ENCODE assay signal across 19 cellular contexts in the genomic region with DNA sequence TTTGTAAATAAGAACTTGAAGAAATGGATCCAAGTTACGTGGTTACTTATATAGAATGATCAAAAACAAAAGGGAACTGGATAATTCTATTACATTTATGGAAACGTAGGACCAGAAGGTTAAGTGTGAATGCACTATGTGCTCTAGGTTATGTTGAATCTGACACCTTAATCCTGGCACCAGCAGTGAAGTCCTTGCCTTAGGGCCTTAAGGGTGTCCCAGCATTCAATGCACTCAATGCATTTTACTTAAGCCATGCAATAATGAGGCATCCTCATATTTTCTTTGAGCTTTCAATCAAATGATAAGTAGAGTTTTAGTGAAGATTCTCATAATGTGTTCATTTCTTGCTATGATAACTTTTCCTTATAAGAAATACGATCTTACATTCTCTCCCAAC.
DNase-seq lines count a peak whose midpoint lies in the region; ATAC-seq, FAIRE-seq and TF ChIP-seq lines count a peak whose summit lies in the region.
"Had no signal": no experiment of that assay in that cellular context is flagged by ENCODE, and none has a peak within 500 bp of the region (broad histone marks: within the 10 kb centered on the region; RNA-seq: fewer than 3 reads in every experiment).

No MANE protein-coding gene starts in this region.

- no peaks in the 10 kb centered on the region for H3K9me3 Mint-ChIP-seq in CD4-positive, alpha-beta memory T cell
- H3K9me3 Mint-ChIP-seq: CD8-positive, alpha-beta T cell had no signal

- H3K9me2 ChIP-seq in DOHH2 (replicated peaks; ENCODE audit: control insufficient read depth, low read length), result no peaks in the 10 kb centered on the region

- no peaks in the 10 kb centered on the region for H3K4me1 Mint-ChIP-seq in CD4-positive, alpha-beta memory T cell

- H3K9me3 ChIP-seq in DOHH2 (ENCODE audit: control insufficient read depth, insufficient read depth, low read length), result no peaks in the 10 kb centered on the region
- H3K9me3 ChIP-seq in OCI-LY3 (ENCODE audit: insufficient read depth, low read length), result no peaks in the 10 kb centered on the region
- no peaks in the 10 kb centered on the region for H3K9me3 ChIP-seq in CD4-positive, alpha-beta memory T cell (ENCODE audit: control insufficient read depth in 1 of 2, low read length in 2 of 2)
- H3K9me3 ChIP-seq: HAP-1 had no signal

- no peak overlapping the region for H3K27ac Mint-ChIP-seq in CD4-positive, alpha-beta memory T cell
- H3K27ac Mint-ChIP-seq: CD8-positive, alpha-beta T cell had no signal

- POLR2A ChIA-PET in CD4-positive, alpha-beta memory T cell (lab: Charles Lee; ENCODE audit: partially characterized antibody), result no interaction called here

- H3K4me2 ChIP-seq in DOHH2 (ENCODE audit: low read length), result peak overlapping the region; percentile 21; the same call in 1 of the 2 replicates
- peak overlapping the region; percentile 16; the same call in 1 of the 2 replicates for H3K4me2 ChIP-seq in OCI-LY3 (ENCODE audit: low read length)

- H3K4me3 Mint-ChIP-seq in CD4-positive, alpha-beta memory T cell, result no peak overlapping the region
- H3K4me3 Mint-ChIP-seq: CD8-positive, alpha-beta T cell had no signal

- no peaks in the 10 kb centered on the region for H4K20me1 ChIP-seq in DOHH2 (ENCODE audit: control insufficient read depth, insufficient read depth, low read depth, low read length)
- H4K20me1 ChIP-seq in OCI-LY3 (ENCODE audit: insufficient read depth, low read length), result no peaks in the 10 kb centered on the region

- no peak overlapping the region for H3K4me3 ChIP-seq in DOHH2 (ENCODE audit: low read length)
- H3K4me3 ChIP-seq in OCI-LY3 (ENCODE audit: low read length), result no peak overlapping the region
- H3K4me3 ChIP-seq in CD4-positive, alpha-beta memory T cell (ENCODE audit: low read length in 2 of 2), result no peak overlapping the region
- H3K4me3 ChIP-seq: GM12878, HAP-1, K562 had no signal

- H3K4me1 ChIP-seq in DOHH2 (ENCODE audit: control insufficient read depth, low read length), result peaks cover 23% of the 10 kb centered on the region
- peaks cover 72% of the 10 kb centered on the region for H3K4me1 ChIP-seq in OCI-LY3 (ENCODE audit: low read length)
- no peaks in the 10 kb centered on the region for H3K4me1 ChIP-seq in CD4-positive, alpha-beta memory T cell (ENCODE audit: insufficient read depth, low read length)
- H3K4me1 ChIP-seq: HAP-1 had no signal

- TF ChIP-seq POLR2A in H54 (IDR thresholded peaks at IDR 0.05; ENCODE audit: low read depth, low read length), result no peak

- DNase-seq in H54 (ENCODE audit: insufficient read length, low spot score), result no peak
- no peak for DNase-seq in CD4-positive, alpha-beta memory T cell
- DNase-seq in NCI-H2107 (lab: John Stamatoyannopoulos, UW), result no peak
- DNase-seq: ACHN; AML-193; Calu3; CD8-positive, alpha-beta T cell; DMS79 treated with DMSO at 0.1 percent for 48 hours; EL had no signal

- H3K9ac ChIP-seq in OCI-LY3 (ENCODE audit: low read length), result 0 out of 2 replicates have a peak overlapping the region, but pooled peaks have one; percentile 3

- H3F3A ChIP-seq in DOHH2 (ENCODE audit: control insufficient read depth, insufficient read depth), result no peaks in the 10 kb centered on the region

- H3K27me3 ChIP-seq in DOHH2 (ENCODE audit: control insufficient read depth, low read length) (no peaks in the 10 kb centered on the region), OCI-LY3 (ENCODE audit: low read depth, low read length) (no peaks in the 10 kb centered on the region)
- no peaks in the 10 kb centered on the region for H3K27me3 ChIP-seq in CD4-positive, alpha-beta memory T cell (ENCODE audit: insufficient read depth, low read length)

- no peaks in the 10 kb centered on the region for H3K27me3 Mint-ChIP-seq in CD4-positive, alpha-beta memory T cell

- no peak overlapping the region for H3K27ac ChIP-seq in DOHH2 (ENCODE audit: low read depth, low read length)
- H3K27ac ChIP-seq in OCI-LY3 (ENCODE audit: low read length), result peak overlapping the region; percentile 47
- no peak overlapping the region for H3K27ac ChIP-seq in CD4-positive, alpha-beta memory T cell (ENCODE audit: low read depth, low read length)
- H3K27ac ChIP-seq: C4-2B had no signal

- no peaks in the 10 kb centered on the region for H3K36me3 ChIP-seq in DOHH2 (ENCODE audit: control insufficient read depth, low read length)
- H3K36me3 ChIP-seq in OCI-LY3 (replicated peaks; ENCODE audit: low read depth, low read length), result no peaks in the 10 kb centered on the region
- no peaks in the 10 kb centered on the region for H3K36me3 ChIP-seq in CD4-positive, alpha-beta memory T cell (ENCODE audit: insufficient read depth, low read length)
- H3K36me3 ChIP-seq: HAP-1 had no signal

- intact Hi-C loops in CD4-positive, alpha-beta memory T cell (cut with micrococcal nuclease), result no loop called here

- no peak for TF ChIP-seq CTCF in DOHH2 (IDR thresholded peaks at IDR 0.05; ENCODE audit: low read depth, low read length, poor library complexity, severe bottlenecking)
- no peak for TF ChIP-seq CTCF in OCI-LY3 (IDR thresholded peaks at IDR 0.05; ENCODE audit: low read depth, low read length)

- no peaks in the 10 kb centered on the region for H3K36me3 Mint-ChIP-seq in CD4-positive, alpha-beta memory T cell
- H3K36me3 Mint-ChIP-seq: CD8-positive, alpha-beta T cell had no signal

- ATAC-seq in HG02870 (IDR thresholded peaks at IDR 0.05; ENCODE audit: unreplicated experiment), result no peak
- ATAC-seq: CD8-positive, alpha-beta T cell; GM12878; K562 had no signal

- no peak overlapping the region for H2AFZ ChIP-seq in OCI-LY3 (ENCODE audit: low read depth, low read length)

- CTCF ChIA-PET in CD4-positive, alpha-beta memory T cell (lab: Charles Lee; ENCODE audit: partially characterized antibody), result interaction anchor here (1.6 kb wide), 1 partner anchor 242 kb away, joined by 7 read pairs; no protein-coding TSS in a partner anchor

- H3K79me2 ChIP-seq in DOHH2 (ENCODE audit: control insufficient read depth, low read length) (no peaks in the 10 kb centered on the region), OCI-LY3 (ENCODE audit: low read length) (no peaks in the 10 kb centered on the region)

- peak; percentile 20 for FAIRE-seq in H54 (lab: Jason Lieb, UNC)
- FAIRE-seq: A204.1, GM12878, GM19239, H1, K562 had no signal
